Comparison of ENCODE assay signal across 8 cellular contexts in the genomic region with DNA sequence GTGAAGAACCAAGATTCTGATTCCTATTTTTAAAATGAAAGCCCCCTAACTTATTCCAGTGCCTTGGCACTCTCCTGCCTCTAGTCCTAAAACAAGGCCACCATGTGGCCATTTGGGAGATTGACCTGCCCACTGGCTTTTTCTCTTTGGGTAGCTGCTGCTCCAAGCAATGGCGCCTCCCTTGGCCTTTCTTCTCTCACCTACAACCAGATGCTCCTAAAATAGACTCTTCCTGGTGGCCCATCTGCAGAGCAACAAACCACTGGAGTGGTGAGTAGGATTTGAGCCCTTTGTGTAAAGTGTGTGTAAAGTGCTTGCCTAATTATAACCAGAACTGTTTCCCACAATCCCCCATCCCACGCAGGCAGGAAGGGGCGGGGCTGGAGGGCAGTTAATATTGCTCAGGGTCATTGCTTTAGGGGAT.
DNase-seq lines count a peak whose midpoint lies in the region; ATAC-seq and TF ChIP-seq lines count a peak whose summit lies in the region.

No MANE protein-coding gene starts in this region.

- no peaks in the 10 kb centered on the region for H3K9me3 Mint-ChIP-seq in activated CD4-positive, alpha-beta memory T cell treated with anti-CD3 and anti-CD28 coated beads, Interleukin-2, amount 10 ng/mL, durations not matched to agents 7 days and 5 days

- H3K27me3 ChIP-seq in fibroblast of lung (ENCODE audit: control insufficient read depth, insufficient read depth, low read length): no peaks in the 10 kb centered on the region

- H3K9ac ChIP-seq in fibroblast of lung (ENCODE audit: insufficient read depth, low read length): no peak overlapping the region

- TF ChIP-seq CTCF in fibroblast of lung (conservative IDR thresholded peaks at IDR 0.05 in 1 of 2, IDR thresholded peaks at IDR 0.05 in 1 of 2; ENCODE audit: low read depth in 1 of 2, low read length in 2 of 2): peak; percentile 26 to 36

- H2AFZ ChIP-seq in fibroblast of lung (ENCODE audit: low read length): no peak overlapping the region

- H3K9me3 ChIP-seq in fibroblast of lung (ENCODE audit: control insufficient read depth, insufficient read depth, low read depth, low read length): no peaks in the 10 kb centered on the region

- no peaks in the 10 kb centered on the region for H3K4me1 Mint-ChIP-seq in activated CD4-positive, alpha-beta memory T cell treated with anti-CD3 and anti-CD28 coated beads, Interleukin-2, amount 10 ng/mL, durations not matched to agents 7 days and 5 days

- H3K4me1 ChIP-seq in fibroblast of lung (ENCODE audit: control insufficient read depth, extremely low read depth, insufficient read depth, low read length): no peaks in the 10 kb centered on the region

- no peaks in the 10 kb centered on the region for H3K36me3 Mint-ChIP-seq in activated CD4-positive, alpha-beta memory T cell treated with anti-CD3 and anti-CD28 coated beads, Interleukin-2, amount 10 ng/mL, durations not matched to agents 7 days and 5 days (ENCODE audit: low read depth)

- no peaks in the 10 kb centered on the region for H3K79me2 ChIP-seq in fibroblast of lung (ENCODE audit: control insufficient read depth, insufficient read depth, low read length)

- CTCF ChIA-PET in activated CD4-positive, alpha-beta memory T cell treated with anti-CD3 and anti-CD28 coated beads, Interleukin-2, amount 10 ng/mL, durations not matched to agents 7 days and 5 days (lab: Charles Lee): interaction anchor here (0.6 to 1.1 kb wide), 2 partner anchors 28 to 395 kb away, joined by 3 read pairs; no protein-coding TSS in a partner anchor

- no peak overlapping the region for H3K27ac ChIP-seq in fibroblast of lung (ENCODE audit: insufficient read depth, low read length)

- in situ Hi-C loops in ACHN (cut with HindIII; ENCODE audit: low pct_ligation_motif_present, low pct_unique_long_range_greater_than_20kb, low sequenced_read_pairs): no loop called here

- DNase-seq in ACHN (peak; percentile 79), NCI-H748 treated with DMSO at 0.1 percent for 48 hours (lab: John Stamatoyannopoulos, UW) (peak; percentile 19), fibroblast of lung (ENCODE audit: low read depth in 2 of 2) (peak in 1 of 2 donors; percentile 3), anterior cingulate cortex (lab: John Stamatoyannopoulos, UW) (no peak)
- DNase-seq in activated CD4-positive, alpha-beta memory T cell treated with anti-CD3 and anti-CD28 coated beads, Interleukin-2, amount 10 ng/mL, durations not matched to agents 7 days and 5 days: no peak

- H3K27me3 Mint-ChIP-seq in activated CD4-positive, alpha-beta memory T cell treated with anti-CD3 and anti-CD28 coated beads, Interleukin-2, amount 10 ng/mL, durations not matched to agents 7 days and 5 days: no peaks in the 10 kb centered on the region

- H3K4me3 ChIP-seq in fibroblast of lung (replicated peaks in 1 of 4; ENCODE audit: control extremely low read depth in 1 of 4, insufficient read depth in 1 of 4, low read depth in 3 of 4, low read length in 4 of 4): no peak overlapping the region

- peak; percentile 46 for ATAC-seq in GM18867 (IDR thresholded peaks at IDR 0.05; ENCODE audit: unreplicated experiment)
- no peak for ATAC-seq in HG03521 (IDR thresholded peaks at IDR 0.05; ENCODE audit: unreplicated experiment)
- ATAC-seq in GM19395 (IDR thresholded peaks at IDR 0.05; ENCODE audit: unreplicated experiment): no peak

- H3K36me3 ChIP-seq in fibroblast of lung (ENCODE audit: control insufficient read depth, insufficient read depth, low read length): no peaks in the 10 kb centered on the region

- POLR2A ChIA-PET in activated CD4-positive, alpha-beta memory T cell treated with anti-CD3 and anti-CD28 coated beads, Interleukin-2, amount 10 ng/mL, durations not matched to agents 7 days and 5 days (lab: Charles Lee): no interaction called here

- no peaks in the 10 kb centered on the region for H4K20me1 ChIP-seq in fibroblast of lung (ENCODE audit: control insufficient read depth, extremely low read depth, insufficient read depth, low read length)

- no peak overlapping the region for H3K4me2 ChIP-seq in fibroblast of lung (ENCODE audit: extremely low read depth, insufficient read depth, low read length)

- no peak overlapping the region for H3K4me3 Mint-ChIP-seq in activated CD4-positive, alpha-beta memory T cell treated with anti-CD3 and anti-CD28 coated beads, Interleukin-2, amount 10 ng/mL, durations not matched to agents 7 days and 5 days

- no peak overlapping the region for H3K27ac Mint-ChIP-seq in activated CD4-positive, alpha-beta memory T cell treated with anti-CD3 and anti-CD28 coated beads, Interleukin-2, amount 10 ng/mL, durations not matched to agents 7 days and 5 days

Comparison
In these comparisons a context has a peak if more than half of its experiments do, and no peak if none do; other contexts are left out.
1. DNase-seq: peak in ACHN (single experiment) and NCI-H748 treated with DMSO at 0.1 percent for 48 hours (single experiment); none in activated CD4-positive, alpha-beta memory T cell treated with anti-CD3 and anti-CD28 coated beads, Interleukin-2, amount 10 ng/mL, durations not matched to agents 7 days and 5 days (single experiment) and anterior cingulate cortex (0 of 58).